In the genomic region with DNA sequence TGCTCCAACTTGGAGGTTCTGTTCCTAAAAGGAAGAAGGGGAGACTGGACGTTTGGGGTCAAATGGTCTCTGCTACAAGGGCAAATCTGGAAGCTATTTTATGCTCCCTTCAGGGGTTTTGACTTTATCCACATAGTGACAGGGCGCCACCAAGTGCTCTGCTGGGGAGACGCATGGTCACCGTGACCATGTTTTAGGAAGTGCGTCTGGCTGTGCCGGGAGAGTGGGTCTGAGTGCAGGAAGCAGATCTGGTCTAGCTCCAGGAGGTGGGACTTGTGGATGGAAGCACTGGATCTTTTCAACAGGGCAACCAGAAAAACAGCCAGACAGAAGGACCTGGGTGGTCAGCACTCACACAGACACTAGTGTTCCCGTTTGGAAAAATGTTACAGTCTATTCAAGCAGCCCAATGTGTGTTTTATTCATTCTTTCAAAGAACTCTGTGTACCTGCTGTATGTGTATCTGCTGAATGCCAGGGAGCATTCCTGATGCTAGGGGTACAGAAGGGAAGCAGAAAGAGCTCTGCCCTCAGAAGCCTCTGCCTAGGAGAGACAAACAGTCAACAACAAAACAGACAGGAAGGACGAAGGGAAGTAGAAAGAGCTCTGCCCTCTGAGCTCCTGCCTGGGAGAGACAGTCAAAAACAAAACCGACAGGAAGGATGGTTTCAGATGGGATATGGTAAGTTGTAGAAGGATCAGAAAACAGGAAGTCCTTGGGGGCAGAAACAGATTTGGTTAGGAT, we compare ENCODE assay signal across 8 cellular contexts. TPM values are rescaled to one million over a fixed set of nuclear protein-coding genes. Genes with fewer than 3 reads are reported as not detected.
DNase-seq lines count a peak whose midpoint lies in the region; ATAC-seq, FAIRE-seq and TF ChIP-seq lines count a peak whose summit lies in the region.

No MANE protein-coding gene starts in this region.

- peaks cover 3% of the 10 kb centered on the region for H3K36me3 Mint-ChIP-seq in activated naive CD4-positive, alpha-beta T cell treated with anti-CD3 and anti-CD28 coated beads, Interleukin-2, amount 10 ng/mL, durations not matched to agents 7 days and 5 days

- H3K4me1 Mint-ChIP-seq in activated naive CD4-positive, alpha-beta T cell treated with anti-CD3 and anti-CD28 coated beads, Interleukin-2, amount 10 ng/mL, durations not matched to agents 7 days and 5 days, result peaks cover 22% of the 10 kb centered on the region

- H3K4me3 ChIP-seq in HUES6 (ENCODE audit: low read depth, low read length) (peak overlapping the region; percentile 44; the same call in 1 of the 2 replicates), pancreas (peak overlapping the region in 1 of 4 donors; percentile 5)

- ATAC-seq in GM19463 (IDR thresholded peaks at IDR 0.05; ENCODE audit: unreplicated experiment) (peak; percentile 91), pancreas (peak; percentile 71 to 87 (median 82))

- CTCF ChIA-PET in activated naive CD4-positive, alpha-beta T cell treated with anti-CD3 and anti-CD28 coated beads, Interleukin-2, amount 10 ng/mL, durations not matched to agents 7 days and 5 days (lab: Charles Lee), result interaction anchor here (0.6 to 13.8 kb wide), 29 partner anchors 9 to 1471 kb away, joined by 3 to 272 read pairs (median 4); partner anchors contain the start of gene IMPA2

- H3K36me3 ChIP-seq in HUES6 (ENCODE audit: control insufficient read depth, insufficient read depth, low read length) (peaks cover 13% of the 10 kb centered on the region), pancreas (peaks cover 0 to 9% (median 0%) of the 10 kb centered on the region in 3 donors)

- peak overlapping the region; percentile 60 for H3K27ac Mint-ChIP-seq in activated naive CD4-positive, alpha-beta T cell treated with anti-CD3 and anti-CD28 coated beads, Interleukin-2, amount 10 ng/mL, durations not matched to agents 7 days and 5 days

- H3K4me3 Mint-ChIP-seq in activated naive CD4-positive, alpha-beta T cell treated with anti-CD3 and anti-CD28 coated beads, Interleukin-2, amount 10 ng/mL, durations not matched to agents 7 days and 5 days, result no peak overlapping the region

- H3K9ac ChIP-seq in HUES6 (ENCODE audit: low read length), result peak overlapping the region; percentile 15

- intact Hi-C loops in pancreas (cut with DNase I), result loop anchor here in 1 of 3 donors (5.0 kb wide), 1 partner anchor 58 kb away; no protein-coding TSS in a partner anchor

- FAIRE-seq in pancreas (lab: Jason Lieb, UNC), result no peak

- H3K27me3 ChIP-seq in HUES6 (ENCODE audit: control insufficient read depth, insufficient read depth, low read length) (no peaks in the 10 kb centered on the region), pancreas (no peaks in the 10 kb centered on the region)

- 6 to 7% methylated on average over 9 of the region's 9 CpGs for WGBS in pancreas, 2 donors

- H3K9me3 ChIP-seq in HUES6 (ENCODE audit: control insufficient read depth, insufficient read depth, low read depth, low read length) (no peaks in the 10 kb centered on the region), pancreas (no peaks in the 10 kb centered on the region)

- H3K27ac ChIP-seq in HUES6 (ENCODE audit: low read depth, low read length), result no peak overlapping the region
- H3K27ac ChIP-seq in pancreas, result peak overlapping the region; percentile 66 to 86 (median 72)

- no peaks in the 10 kb centered on the region for H3K27me3 Mint-ChIP-seq in activated naive CD4-positive, alpha-beta T cell treated with anti-CD3 and anti-CD28 coated beads, Interleukin-2, amount 10 ng/mL, durations not matched to agents 7 days and 5 days

- no peaks in the 10 kb centered on the region for H3K9me3 Mint-ChIP-seq in activated naive CD4-positive, alpha-beta T cell treated with anti-CD3 and anti-CD28 coated beads, Interleukin-2, amount 10 ng/mL, durations not matched to agents 7 days and 5 days

- TF ChIP-seq CTCF in pancreas (IDR thresholded peaks at IDR 0.05), result peak; percentile 12 to 65 (median 55)

- H3K4me1 ChIP-seq in HUES6 (ENCODE audit: control insufficient read depth, insufficient read depth, low read length) (peaks cover 29% of the 10 kb centered on the region), pancreas (peaks cover 71 to 81% (median 79%) of the 10 kb centered on the region in 3 donors)

- DNase-seq in COLO829 (ENCODE audit: low spot score) (peak; percentile 71), SHP77 (lab: John Stamatoyannopoulos, UW) (peak; percentile 61 to 68), glomerular visceral epithelial cell (ENCODE audit: extremely low spot score) (peak; percentile 76), pancreas (peak; percentile 75 to 81 (median 80)), NCI-H1048 (lab: John Stamatoyannopoulos, UW) (no peak)
- peak; percentile 74 for DNase-seq in activated naive CD4-positive, alpha-beta T cell treated with anti-CD3 and anti-CD28 coated beads, Interleukin-2, amount 10 ng/mL, durations not matched to agents 7 days and 5 days

RNA-seq across cellular contexts. Expression of gene IMPA2, which starts 14.3 kb away (rescaled TPM):
- 100 to 1,000 TPM; 140 to 286 (median 208) TPM for total RNA-seq in pancreas
- 100 to 1,000 TPM in 1 of 2 donors, 10 to 100 TPM in 1; 93.5 to 130 TPM for polyA plus RNA-seq in pancreas
